1 cellular context compared by ENCODE assay signal in the genomic region with DNA sequence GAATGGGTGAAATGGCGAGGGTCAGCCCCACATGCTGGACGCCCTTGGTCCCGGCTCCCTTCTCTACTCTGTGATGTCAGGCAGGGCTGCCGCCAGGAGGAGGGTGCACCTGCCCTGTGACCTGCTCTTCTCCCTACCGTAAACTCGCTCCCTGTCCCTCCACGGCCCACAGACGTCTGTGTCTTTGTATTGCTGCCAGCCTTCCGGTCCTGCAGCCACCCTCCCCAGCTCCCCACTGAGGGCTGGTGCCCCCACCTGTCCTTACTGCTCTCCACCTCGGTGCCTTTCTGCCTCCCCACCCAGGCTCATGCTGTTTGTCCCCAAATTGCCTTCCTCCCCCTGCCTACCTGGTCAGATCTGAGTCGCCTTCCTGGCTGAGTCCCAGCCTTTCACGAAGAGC.
TF ChIP-seq lines count a peak whose summit lies in the region.

No MANE protein-coding gene starts in this region.

TF ChIP-seq in HepG2, 621 proteins besides CTCF, POLR2A, EP300 and RAD21:
- TF ChIP-seq, protein P1, sequence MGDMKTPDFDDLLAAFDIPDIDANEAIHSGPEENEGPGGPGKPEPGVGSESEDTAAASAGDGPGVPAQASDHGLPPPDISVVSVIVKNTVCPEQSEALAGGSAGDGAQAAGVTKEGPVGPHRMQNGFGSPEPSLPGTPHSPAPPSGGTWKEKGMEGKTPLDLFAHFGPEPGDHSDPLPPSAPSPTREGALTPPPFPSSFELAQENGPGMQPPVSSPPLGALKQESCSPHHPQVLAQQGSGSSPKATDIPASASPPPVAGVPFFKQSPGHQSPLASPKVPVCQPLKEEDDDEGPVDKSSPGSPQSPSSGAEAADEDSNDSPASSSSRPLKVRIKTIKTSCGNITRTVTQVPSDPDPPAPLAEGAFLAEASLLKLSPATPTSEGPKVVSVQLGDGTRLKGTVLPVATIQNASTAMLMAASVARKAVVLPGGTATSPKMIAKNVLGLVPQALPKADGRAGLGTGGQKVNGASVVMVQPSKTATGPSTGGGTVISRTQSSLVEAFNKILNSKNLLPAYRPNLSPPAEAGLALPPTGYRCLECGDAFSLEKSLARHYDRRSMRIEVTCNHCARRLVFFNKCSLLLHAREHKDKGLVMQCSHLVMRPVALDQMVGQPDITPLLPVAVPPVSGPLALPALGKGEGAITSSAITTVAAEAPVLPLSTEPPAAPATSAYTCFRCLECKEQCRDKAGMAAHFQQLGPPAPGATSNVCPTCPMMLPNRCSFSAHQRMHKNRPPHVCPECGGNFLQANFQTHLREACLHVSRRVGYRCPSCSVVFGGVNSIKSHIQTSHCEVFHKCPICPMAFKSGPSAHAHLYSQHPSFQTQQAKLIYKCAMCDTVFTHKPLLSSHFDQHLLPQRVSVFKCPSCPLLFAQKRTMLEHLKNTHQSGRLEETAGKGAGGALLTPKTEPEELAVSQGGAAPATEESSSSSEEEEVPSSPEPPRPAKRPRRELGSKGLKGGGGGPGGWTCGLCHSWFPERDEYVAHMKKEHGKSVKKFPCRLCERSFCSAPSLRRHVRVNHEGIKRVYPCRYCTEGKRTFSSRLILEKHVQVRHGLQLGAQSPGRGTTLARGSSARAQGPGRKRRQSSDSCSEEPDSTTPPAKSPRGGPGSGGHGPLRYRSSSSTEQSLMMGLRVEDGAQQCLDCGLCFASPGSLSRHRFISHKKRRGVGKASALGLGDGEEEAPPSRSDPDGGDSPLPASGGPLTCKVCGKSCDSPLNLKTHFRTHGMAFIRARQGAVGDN (CRISPR knock-in tag; IDR thresholded peaks at IDR 0.05): 0 out of 2 replicates have a peak, but pooled peaks have one; percentile 12
- no peak for TF ChIP-seq POLR2AphosphoS2 (IDR thresholded peaks at IDR 0.05; ENCODE audit: low read depth, low read length)
